In the genomic region with DNA sequence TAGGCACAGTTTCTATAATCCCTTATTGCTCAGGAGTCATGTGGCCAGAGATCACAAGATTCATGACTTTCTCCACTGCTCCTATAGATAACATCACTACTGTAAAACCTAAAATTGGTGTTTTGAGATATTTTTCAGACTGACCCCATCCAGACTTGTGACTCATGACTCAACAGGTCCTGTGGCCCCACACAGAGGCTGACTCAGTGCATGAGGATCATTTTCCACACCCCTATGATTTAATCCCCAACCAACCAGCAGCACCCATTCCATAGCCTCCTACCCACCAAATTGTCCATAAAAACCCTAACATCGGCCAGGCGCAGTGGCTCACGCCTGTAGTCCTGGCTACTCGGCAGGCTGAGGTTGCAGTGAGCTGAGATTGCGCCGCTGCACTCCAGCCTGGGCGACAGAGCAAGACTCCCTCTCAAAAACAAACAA, we compare ENCODE assay signal across 17 cellular contexts. TPM values are rescaled to one million over a fixed set of nuclear protein-coding genes. Genes with fewer than 3 reads are reported as not detected.
DNase-seq lines count a peak whose midpoint lies in the region; ATAC-seq, FAIRE-seq and TF ChIP-seq lines count a peak whose summit lies in the region.
"Had no signal": no experiment of that assay in that cellular context is flagged by ENCODE, and none has a peak within 500 bp of the region (broad histone marks: within the 10 kb centered on the region; RNA-seq: fewer than 3 reads in every experiment).

No MANE protein-coding gene starts in this region.

- no peaks in the 10 kb centered on the region for H3K36me3 Mint-ChIP-seq in MCF 10A (ENCODE audit: insufficient read depth, unreplicated experiment)
- H3K36me3 Mint-ChIP-seq: activated naive CD4-positive, alpha-beta T cell treated with anti-CD3 and anti-CD28 coated beads, Interleukin-2, amount 10 ng/mL, durations not matched to agents 7 days and 5 days had no signal

- TF ChIP-seq POLR2A in breast epithelium (IDR thresholded peaks at IDR 0.05), result no peak

- H3K36me3 ChIP-seq in breast epithelium, result no peaks in the 10 kb centered on the region
- H3K36me3 ChIP-seq: colonic mucosa, upper lobe of left lung had no signal

- no peak for FAIRE-seq in urothelium cell line (lab: Jason Lieb, UNC)
- FAIRE-seq: TTC549 had no signal

- intact Hi-C loops in MCF 10A (cut with micrococcal nuclease), result no loop called here
- intact Hi-C loops in breast epithelium (cut with DNase I; ENCODE audit: low total_unique reads), result no loop called here

- H3K27ac ChIP-seq in breast epithelium, result no peak overlapping the region
- H3K27ac ChIP-seq: colonic mucosa, parathyroid adenoma, upper lobe of left lung had no signal

- H3K9me3 ChIP-seq in breast epithelium, result no peaks in the 10 kb centered on the region
- H3K9me3 ChIP-seq: colonic mucosa, upper lobe of left lung had no signal

- ATAC-seq in esophagus mucosa, result peak; percentile 43

- H3K4me3 Mint-ChIP-seq in MCF 10A (ENCODE audit: unreplicated experiment), result no peak overlapping the region
- H3K4me3 Mint-ChIP-seq: activated naive CD4-positive, alpha-beta T cell treated with anti-CD3 and anti-CD28 coated beads, Interleukin-2, amount 10 ng/mL, durations not matched to agents 7 days and 5 days had no signal

- CTCF ChIA-PET in MCF 10A (lab: Yijun Ruan, JAX), result no interaction called here

- no peak overlapping the region for H3K4me3 ChIP-seq in breast epithelium
- H3K4me3 ChIP-seq: colonic mucosa, upper lobe of left lung had no signal

- peaks cover 6% of the 10 kb centered on the region for H3K4me1 Mint-ChIP-seq in MCF 10A (ENCODE audit: insufficient read depth, unreplicated experiment)
- H3K4me1 Mint-ChIP-seq: activated naive CD4-positive, alpha-beta T cell treated with anti-CD3 and anti-CD28 coated beads, Interleukin-2, amount 10 ng/mL, durations not matched to agents 7 days and 5 days had no signal

- no peaks in the 10 kb centered on the region for H3K27me3 ChIP-seq in breast epithelium
- H3K27me3 ChIP-seq: colonic mucosa, upper lobe of left lung had no signal

- H3K9me3 Mint-ChIP-seq in MCF 10A (ENCODE audit: unreplicated experiment), result peaks cover 5% of the 10 kb centered on the region
- H3K9me3 Mint-ChIP-seq: activated naive CD4-positive, alpha-beta T cell treated with anti-CD3 and anti-CD28 coated beads, Interleukin-2, amount 10 ng/mL, durations not matched to agents 7 days and 5 days had no signal

- no peaks in the 10 kb centered on the region for H3K27me3 Mint-ChIP-seq in MCF 10A (ENCODE audit: insufficient read depth, unreplicated experiment)
- H3K27me3 Mint-ChIP-seq: activated naive CD4-positive, alpha-beta T cell treated with anti-CD3 and anti-CD28 coated beads, Interleukin-2, amount 10 ng/mL, durations not matched to agents 7 days and 5 days had no signal

- no peak for TF ChIP-seq CTCF in MCF 10A (IDR thresholded peaks at IDR 0.05; ENCODE audit: unreplicated experiment)
- no peak for TF ChIP-seq CTCF in breast epithelium (IDR thresholded peaks at IDR 0.05)

- DNase-seq in MCF 10A (ENCODE audit: unreplicated experiment) (peak; percentile 49), breast epithelium (ENCODE audit: low spot score in 2 of 2) (no peak), RKO (ENCODE audit: low spot score) (peak; percentile 90), urothelium cell line (ENCODE audit: low spot score) (peak; percentile 7), NCI-H1930 (lab: John Stamatoyannopoulos, UW) (no peak), GM19238 (ENCODE audit: insufficient read length, low spot score) (no peak), SHP77 treated with DMSO at 0.1 percent for 48 hours (lab: John Stamatoyannopoulos, UW) (no peak)
- DNase-seq: activated naive CD4-positive, alpha-beta T cell treated with anti-CD3 and anti-CD28 coated beads, Interleukin-2, amount 10 ng/mL, durations not matched to agents 7 days and 5 days; AML-193; colonic mucosa; DND-41; NCI-H1436; NCI-H526; upper lobe of left lung had no signal

- H3K27ac Mint-ChIP-seq in MCF 10A (ENCODE audit: low read depth, unreplicated experiment), result no peak overlapping the region
- H3K27ac Mint-ChIP-seq: activated naive CD4-positive, alpha-beta T cell treated with anti-CD3 and anti-CD28 coated beads, Interleukin-2, amount 10 ng/mL, durations not matched to agents 7 days and 5 days had no signal

- H3K4me1 ChIP-seq in breast epithelium, result no peaks in the 10 kb centered on the region
- H3K4me1 ChIP-seq: colonic mucosa, parathyroid adenoma, upper lobe of left lung had no signal

- BruUV-seq in MCF 10A (replicated peaks; lab: Mats Ljungman, UMichigan), result no TSS peak

- POLR2A ChIA-PET in MCF 10A (lab: Yijun Ruan, JAX), result no interaction called here

RNA-seq across cellular contexts. Expression of a gene that starts 13.2 kb away (rescaled TPM):
- 62.1 and 62.9 TPM in 2 replicates for total RNA-seq in MCF 10A (2022)
- 10 to 100 TPM; 38.7 to 47.6 (median 44.2) TPM for total RNA-seq in breast epithelium
- 45.2 TPM for total RNA-seq in esophagus mucosa

Comparison
In these comparisons a context has a peak if more than half of its experiments do, and no peak if none do; other contexts are left out.
1. DNase-seq: peak in MCF 10A (single experiment), RKO (single experiment) and urothelium cell line (single experiment); none in breast epithelium (0 of 2), NCI-H1930 (0 of 2), GM19238 (single experiment) and SHP77 treated with DMSO at 0.1 percent for 48 hours (single experiment).